In the genomic region with DNA sequence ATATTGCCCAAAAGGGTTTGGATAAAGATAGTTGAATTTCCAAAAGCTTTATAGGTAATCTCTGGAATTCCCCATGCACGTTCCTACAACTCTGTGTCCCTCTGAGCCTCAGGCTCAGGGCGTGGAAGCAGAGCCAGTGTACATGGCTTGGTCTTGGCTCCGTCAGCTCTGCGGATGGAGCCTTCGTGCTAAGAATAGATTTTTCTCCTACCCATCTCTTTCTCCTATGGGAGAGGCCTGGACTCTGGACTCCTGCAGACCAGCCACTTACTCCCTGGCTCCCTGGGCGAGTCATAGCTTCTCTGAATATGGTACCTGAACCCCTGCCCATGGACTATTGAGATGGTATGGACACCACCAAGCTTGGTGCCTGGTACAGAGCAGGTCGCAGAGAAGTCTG, we compare ENCODE assay signal across 30 cellular contexts.
"Had no signal": no experiment of that assay in that cellular context is flagged by ENCODE, and none has a peak within 500 bp of the region (broad histone marks: within the 10 kb centered on the region; RNA-seq: fewer than 3 reads in every experiment).

No MANE protein-coding gene starts in this region.

- H3K4me1 ChIP-seq: left lung, pancreas, upper lobe of left lung had no signal

- H3K36me3 ChIP-seq: neutrophil, pancreas had no signal

- H3K4me3 ChIP-seq: left lung, pancreas, smooth muscle cell, thoracic aorta, upper lobe of left lung had no signal

- FAIRE-seq: colon, endothelial cell of umbilical vein, frontal cortex, kidney, pancreas had no signal

- ATAC-seq: activated CD4-positive, alpha-beta T cell treated with anti-CD3 and anti-CD28 coated beads for 36 hours; activated naive CD4-positive, alpha-beta T cell treated with anti-CD3 and anti-CD28 coated beads, Interleukin-2, amount 50 U/mL, for 72 hours; activated T-helper 17 cell treated with anti-CD3 and anti-CD28 coated beads, Interleukin-2, amount 50 U/mL, for 72 hours; effector memory CD8-positive, alpha-beta T cell; esophagus mucosa; left lung; natural killer cell treated with Interleukin-12 subunit alpha and Interleukin-12 subunit beta and Interleukin-15 and Interleukin-18, amount 100 ng/mL, for 72 hours; pancreas; sciatic nerve had no signal

- H3K27me3 ChIP-seq: left lung, neutrophil, pancreas, upper lobe of left lung had no signal

- H3K27ac ChIP-seq: left lung, neutrophil, pancreas, thoracic aorta, upper lobe of left lung had no signal

- DNase-seq: activated B cell treated with CpG ODN at 0.5 μM for 24 hours; activated CD4-positive, alpha-beta T cell treated with anti-CD3 and anti-CD28 coated beads for 36 hours; activated CD4-positive, alpha-beta T cell treated with anti-CD3 and anti-CD28 coated beads, Interleukin-2, amount 50 U/mL, for 4 hours; activated CD8-positive, alpha-beta memory T cell treated with anti-CD3 and anti-CD28 coated beads for 24 hours; activated CD8-positive, alpha-beta memory T cell treated with anti-CD3 and anti-CD28 coated beads, Interleukin-2, amount 50 U/mL, for 4 hours; activated T-cell treated with anti-CD3 and anti-CD28 coated beads, Interleukin-2, amount 50 U/mL, for 24 hours; aorta; effector memory CD8-positive, alpha-beta T cell; head of caudate nucleus; kidney; left lung; mammary epithelial cell; midbrain; pancreas; stimulated activated CD4-positive, alpha-beta T cell treated with anti-CD3 and anti-CD28 coated beads, Interleukin-15, amount 100 ng/mL, for 24 hours; stimulated activated CD8-positive, alpha-beta memory T cell treated with anti-CD3 and anti-CD28 coated beads, Interleukin-4, amount 100 ng/mL, for 48 hours; stimulated activated naive CD4-positive, alpha-beta T cell; T1000; upper lobe of left lung had no signal

- H3K9me3 ChIP-seq: left lung, neutrophil, pancreas, thoracic aorta, upper lobe of left lung had no signal
